In genomic region chr18:31499157-31499524, GRCh38 we compare ENCODE assay signal across 12 cellular contexts. TPM values are rescaled to one million over a fixed set of nuclear protein-coding genes. Genes with fewer than 3 reads are reported as not detected.
DNase-seq lines count a peak whose midpoint lies in the region; ATAC-seq and TF ChIP-seq lines count a peak whose summit lies in the region.
"Had no signal": no experiment of that assay in that cellular context is flagged by ENCODE, and none has a peak within 500 bp of the region (broad histone marks: within the 10 kb centered on the region; RNA-seq: fewer than 3 reads in every experiment).

No MANE protein-coding gene starts in this region.

- H3K27me3 Mint-ChIP-seq in activated T-cell treated with anti-CD3 and anti-CD28 coated beads, Interleukin-2, amount 50 U/mL, for 72 hours (ENCODE audit: low read depth): peaks cover 46% of the 10 kb centered on the region
- H3K27me3 Mint-ChIP-seq in activated T-cell treated with anti-CD3 and anti-CD28 coated beads, Interleukin-2, amount 50 U/mL, for 24 hours: peaks cover 44% of the 10 kb centered on the region
- peaks cover 34% of the 10 kb centered on the region for H3K27me3 Mint-ChIP-seq in activated CD8-positive, alpha-beta T cell treated with anti-CD3 and anti-CD28 coated beads for 36 hours

- H3K4me1 Mint-ChIP-seq in activated T-cell treated with anti-CD3 and anti-CD28 coated beads, Interleukin-2, amount 50 U/mL, for 72 hours (ENCODE audit: low read depth): peaks cover 14% of the 10 kb centered on the region
- H3K4me1 Mint-ChIP-seq in activated T-cell treated with anti-CD3 and anti-CD28 coated beads, Interleukin-2, amount 50 U/mL, for 24 hours (ENCODE audit: low read depth): peaks cover 5% of the 10 kb centered on the region
- H3K4me1 Mint-ChIP-seq in activated CD8-positive, alpha-beta T cell treated with anti-CD3 and anti-CD28 coated beads for 36 hours (ENCODE audit: low read depth): peaks cover 6% of the 10 kb centered on the region

- H4K20me1 ChIP-seq in smooth muscle cell (ENCODE audit: low read depth): peaks cover 14% of the 10 kb centered on the region

- H3K79me2 ChIP-seq in smooth muscle cell (ENCODE audit: low read depth): peaks cover 53% of the 10 kb centered on the region

- H3K4me3 ChIP-seq in iPS-20b (ENCODE audit: low read length) (peak overlapping the region; percentile 96), smooth muscle cell (peak overlapping the region; percentile 96), tibial artery (no peak overlapping the region)

- peak overlapping the region; percentile 55 to 62 for H3K4me3 Mint-ChIP-seq in activated T-cell treated with anti-CD3 and anti-CD28 coated beads, Interleukin-2, amount 50 U/mL, for 72 hours
- H3K4me3 Mint-ChIP-seq in activated T-cell treated with anti-CD3 and anti-CD28 coated beads, Interleukin-2, amount 50 U/mL, for 24 hours: no peak overlapping the region
- peak overlapping the region; percentile 46 for H3K4me3 Mint-ChIP-seq in activated CD8-positive, alpha-beta T cell treated with anti-CD3 and anti-CD28 coated beads for 36 hours

- 5% methylated on average over 6 of the region's 6 CpGs for WGBS in smooth muscle cell (ENCODE audit: low lambda C conversion rate)

- H3K27ac ChIP-seq in iPS-20b (ENCODE audit: low read length) (no peak overlapping the region), smooth muscle cell (ENCODE audit: low read depth) (peak overlapping the region; percentile 23), tibial artery (no peak overlapping the region)

- no peak for DNase-seq in activated T-cell treated with anti-CD3 and anti-CD28 coated beads, Interleukin-2, amount 50 U/mL, for 72 hours
- DNase-seq in activated T-cell treated with anti-CD3 and anti-CD28 coated beads, Interleukin-2, amount 50 U/mL, for 24 hours: no peak
- DNase-seq in activated CD8-positive, alpha-beta T cell treated with anti-CD3 and anti-CD28 coated beads for 36 hours: no peak
- DNase-seq in smooth muscle cell (lab: John Stamatoyannopoulos, UW; ENCODE audit: unreplicated experiment) (no peak), foreskin melanocyte (no peak), mucosa of gallbladder (ENCODE audit: low spot score) (no peak), tibial artery (no peak)
- DNase-seq: effector CD4-positive, alpha-beta T cell; NCI-H345 had no signal

- POLR2A ChIA-PET in activated CD8-positive, alpha-beta T cell treated with anti-CD3 and anti-CD28 coated beads for 36 hours (lab: Charles Lee): no interaction called here

- intact Hi-C loops in activated CD8-positive, alpha-beta T cell treated with anti-CD3 and anti-CD28 coated beads for 36 hours (cut with micrococcal nuclease): no loop called here
- intact Hi-C loops in tibial artery (cut with DNase I; ENCODE audit: low total_unique reads): no loop called here

- H3K9me3 ChIP-seq in iPS-20b (ENCODE audit: insufficient read depth, low read depth, low read length) (no peaks in the 10 kb centered on the region), smooth muscle cell (replicated peaks; ENCODE audit: low read depth) (no peaks in the 10 kb centered on the region), tibial artery (no peaks in the 10 kb centered on the region)

- H3K27me3 ChIP-seq in iPS-20b (ENCODE audit: insufficient read depth, low read length) (peaks cover 16% of the 10 kb centered on the region; the same call in 1 of the 2 replicates), smooth muscle cell (ENCODE audit: low read depth) (no peaks in the 10 kb centered on the region), tibial artery (peaks cover 0 to 19% of the 10 kb centered on the region in 2 donors)

- TF ChIP-seq CTCF in activated CD8-positive, alpha-beta T cell treated with anti-CD3 and anti-CD28 coated beads for 36 hours (IDR thresholded peaks at IDR 0.05): no peak
- TF ChIP-seq CTCF in smooth muscle cell (IDR thresholded peaks at IDR 0.05; ENCODE audit: borderline replicate concordance, insufficient read depth, poor library complexity, severe bottlenecking): no peak
- TF ChIP-seq CTCF in tibial artery (IDR thresholded peaks at IDR 0.05): no peak

- no peaks in the 10 kb centered on the region for H3K36me3 Mint-ChIP-seq in activated T-cell treated with anti-CD3 and anti-CD28 coated beads, Interleukin-2, amount 50 U/mL, for 72 hours (ENCODE audit: insufficient read depth in 2 of 2)
- H3K36me3 Mint-ChIP-seq in activated T-cell treated with anti-CD3 and anti-CD28 coated beads, Interleukin-2, amount 50 U/mL, for 24 hours (ENCODE audit: low read depth): no peaks in the 10 kb centered on the region
- H3K36me3 Mint-ChIP-seq in activated CD8-positive, alpha-beta T cell treated with anti-CD3 and anti-CD28 coated beads for 36 hours (ENCODE audit: low read depth): no peaks in the 10 kb centered on the region

- H3K9ac ChIP-seq in iPS-20b (ENCODE audit: low read depth, low read length): peak overlapping the region; percentile 97; the same call in 1 of the 2 replicates
- H3K9ac ChIP-seq in smooth muscle cell (ENCODE audit: low read depth): peak overlapping the region; percentile 90

- H3K4me1 ChIP-seq in iPS-20b (ENCODE audit: insufficient read depth, low read length) (peaks cover 17% of the 10 kb centered on the region), smooth muscle cell (ENCODE audit: low read depth) (peaks cover 18% of the 10 kb centered on the region), tibial artery (peaks cover 0 to 11% (median 9%) of the 10 kb centered on the region in 4 donors)

- no peak for ATAC-seq in activated T-cell treated with anti-CD3 and anti-CD28 coated beads, Interleukin-2, amount 50 U/mL, for 72 hours (replicated peaks in 1 of 2)
- no peak for ATAC-seq in activated CD8-positive, alpha-beta T cell treated with anti-CD3 and anti-CD28 coated beads for 36 hours

- H3K27ac Mint-ChIP-seq in activated T-cell treated with anti-CD3 and anti-CD28 coated beads, Interleukin-2, amount 50 U/mL, for 72 hours: no peak overlapping the region
- no peak overlapping the region for H3K27ac Mint-ChIP-seq in activated T-cell treated with anti-CD3 and anti-CD28 coated beads, Interleukin-2, amount 50 U/mL, for 24 hours
- no peak overlapping the region for H3K27ac Mint-ChIP-seq in activated CD8-positive, alpha-beta T cell treated with anti-CD3 and anti-CD28 coated beads for 36 hours

- H3K4me2 ChIP-seq in smooth muscle cell: peak overlapping the region; percentile 99

- peak overlapping the region; percentile 96 for H2AFZ ChIP-seq in smooth muscle cell (ENCODE audit: low read depth)

- peaks cover 7% of the 10 kb centered on the region for H3F3A ChIP-seq in smooth muscle cell (ENCODE audit: low read depth)

- CTCF ChIA-PET in activated CD8-positive, alpha-beta T cell treated with anti-CD3 and anti-CD28 coated beads for 36 hours (lab: Charles Lee): interaction anchor here (1.4 kb wide), 1 partner anchor 75 kb away, joined by 3 read pairs; no protein-coding TSS in a partner anchor

- H3K36me3 ChIP-seq in iPS-20b (ENCODE audit: insufficient read depth, low read depth, low read length) (no peaks in the 10 kb centered on the region), smooth muscle cell (ENCODE audit: low read depth) (no peaks in the 10 kb centered on the region), tibial artery (no peaks in the 10 kb centered on the region)

- H3K9me3 Mint-ChIP-seq in activated T-cell treated with anti-CD3 and anti-CD28 coated beads, Interleukin-2, amount 50 U/mL, for 72 hours: no peaks in the 10 kb centered on the region
- no peaks in the 10 kb centered on the region for H3K9me3 Mint-ChIP-seq in activated T-cell treated with anti-CD3 and anti-CD28 coated beads, Interleukin-2, amount 50 U/mL, for 24 hours
- H3K9me3 Mint-ChIP-seq in activated CD8-positive, alpha-beta T cell treated with anti-CD3 and anti-CD28 coated beads for 36 hours: no peaks in the 10 kb centered on the region

RNA-seq across cellular contexts. Expression of gene DSG2, which starts 1.2 kb away (rescaled TPM):
- 1 to 10 TPM; 1.6 to 3.1 TPM for total RNA-seq in activated T-cell treated with anti-CD3 and anti-CD28 coated beads, Interleukin-2, amount 50 U/mL, for 72 hours
- total RNA-seq in activated CD8-positive, alpha-beta T cell treated with anti-CD3 and anti-CD28 coated beads for 36 hours: under 1 TPM; 0.41 to 0.43 TPM
- total RNA-seq in smooth muscle cell (136 and 138 TPM in 2 replicates), mucosa of gallbladder (103 TPM)
- 53.9 and 70.9 TPM in 2 replicates for polyA plus RNA-seq in smooth muscle cell

RNA-seq across cellular contexts. Expression of gene DSG3, which starts 51.6 kb away (rescaled TPM):
- total RNA-seq in activated T-cell treated with anti-CD3 and anti-CD28 coated beads, Interleukin-2, amount 50 U/mL, for 72 hours: not detected
- not detected for total RNA-seq in activated CD8-positive, alpha-beta T cell treated with anti-CD3 and anti-CD28 coated beads for 36 hours
- 42.9 and 44.8 TPM in 2 replicates for total RNA-seq in smooth muscle cell
- 4.9 and 10.6 TPM in 2 replicates for polyA plus RNA-seq in smooth muscle cell
- 0.06 TPM for total RNA-seq in mucosa of gallbladder
- total RNA-seq: subcutaneous adipose tissue had no signal
- polyA plus RNA-seq: BJ had no signal

Comparison
In these comparisons a context has a peak if more than half of its experiments do, and no peak if none do; other contexts are left out.
1. H3K4me3 ChIP-seq: peak in iPS-20b (single experiment) and smooth muscle cell (single experiment); none in tibial artery (0 of 2).
2. RNA of gene DSG2, which starts 1.2 kb away (total RNA-seq): 136 to 138 TPM in smooth muscle cell and 103 TPM in mucosa of gallbladder (single experiment); 1.6 to 3.1 TPM in activated T-cell treated with anti-CD3 and anti-CD28 coated beads, Interleukin-2, amount 50 U/mL, for 72 hours and 0.41 to 0.43 TPM in activated CD8-positive, alpha-beta T cell treated with anti-CD3 and anti-CD28 coated beads for 36 hours; every median in the first group is over 10 times any median in the second.
3. RNA of gene DSG3, which starts 51.6 kb away (total RNA-seq): 42.9 to 44.8 TPM in smooth muscle cell; 0.06 TPM in mucosa of gallbladder (single experiment), not detected in activated T-cell treated with anti-CD3 and anti-CD28 coated beads, Interleukin-2, amount 50 U/mL, for 72 hours and not detected in activated CD8-positive, alpha-beta T cell treated with anti-CD3 and anti-CD28 coated beads for 36 hours; every median in the first group is over 10 times any median in the second.